Comparison of ENCODE assay signal across 13 cellular contexts in the genomic region with DNA sequence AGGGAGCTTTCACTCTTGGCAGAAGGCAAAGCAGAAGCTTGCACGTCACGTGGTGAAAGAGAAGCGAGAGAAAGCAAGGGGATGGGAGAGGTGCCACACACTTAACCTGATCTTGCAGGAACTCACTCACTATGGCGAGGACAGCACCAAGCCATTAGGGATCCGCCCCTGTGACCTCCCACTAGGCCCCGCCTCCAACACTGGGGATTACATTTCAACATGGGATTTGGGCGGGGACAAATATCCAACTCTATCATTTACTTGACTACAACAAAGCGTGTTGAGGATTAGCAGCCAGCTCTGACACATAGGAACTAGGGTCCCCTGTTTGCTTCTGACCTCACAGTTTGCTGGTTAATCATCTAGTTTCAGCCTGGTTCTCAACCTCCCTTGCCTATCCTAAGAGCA. TPM values are rescaled to one million over a fixed set of nuclear protein-coding genes. Genes with fewer than 3 reads are reported as not detected.
DNase-seq lines count a peak whose midpoint lies in the region; ATAC-seq, FAIRE-seq and TF ChIP-seq lines count a peak whose summit lies in the region.
"Had no signal": no experiment of that assay in that cellular context is flagged by ENCODE, and none has a peak within 500 bp of the region (broad histone marks: within the 10 kb centered on the region; RNA-seq: fewer than 3 reads in every experiment).

No MANE protein-coding gene starts in this region.

- peak overlapping the region; percentile 88 for H3K4me3 Mint-ChIP-seq in CD4-positive, alpha-beta T cell
- peak overlapping the region; percentile 70 for H3K4me3 Mint-ChIP-seq in activated naive CD4-positive, alpha-beta T cell treated with anti-CD3 and anti-CD28 coated beads, Interleukin-2, amount 10 ng/mL, durations not matched to agents 7 days and 5 days

- no peak for TF ChIP-seq CTCF in CD4-positive, alpha-beta T cell (IDR thresholded peaks at IDR 0.05)

- H3K27ac ChIP-seq in CD4-positive, alpha-beta T cell (ENCODE audit: low read depth, low read length), result peak overlapping the region; percentile 91
- peak overlapping the region in 1 of 2 donors; percentile 22 for H3K27ac ChIP-seq in small intestine (ENCODE audit: low read depth in 1 of 2, low read length in 1 of 2)
- H3K27ac ChIP-seq: VCaP had no signal

- 88 to 96% (median 88%) methylated on average over 8 of the region's 8 CpGs for WGBS in small intestine, 3 donors

- H3K4me1 ChIP-seq in small intestine (ENCODE audit: control insufficient read depth in 2 of 2, insufficient read depth in 1 of 2, low read depth in 1 of 2, low read length in 1 of 2), result peaks cover 0 to 4% of the 10 kb centered on the region in 2 donors

- intact Hi-C loops in CD4-positive, alpha-beta T cell (cut with DNase I, micrococcal nuclease), result loop anchor here (2.0 to 10.0 kb wide), 8 partner anchors 14 to 178 kb away; partner anchors contain the start of genes LBH (in 1 of the 2) and LCLAT1 (in 1 of the 2)

- H3K36me3 ChIP-seq in small intestine (ENCODE audit: control insufficient read depth in 2 of 2, insufficient read depth in 2 of 2, low read length in 2 of 2), result no peaks in the 10 kb centered on the region

- H3K27me3 Mint-ChIP-seq in CD4-positive, alpha-beta T cell, result no peaks in the 10 kb centered on the region
- peaks cover 8% of the 10 kb centered on the region for H3K27me3 Mint-ChIP-seq in activated naive CD4-positive, alpha-beta T cell treated with anti-CD3 and anti-CD28 coated beads, Interleukin-2, amount 10 ng/mL, durations not matched to agents 7 days and 5 days

- H3K36me3 Mint-ChIP-seq in CD4-positive, alpha-beta T cell (ENCODE audit: low read depth), result peaks cover 14% of the 10 kb centered on the region
- peaks cover 22% of the 10 kb centered on the region for H3K36me3 Mint-ChIP-seq in activated naive CD4-positive, alpha-beta T cell treated with anti-CD3 and anti-CD28 coated beads, Interleukin-2, amount 10 ng/mL, durations not matched to agents 7 days and 5 days

- H3K27ac Mint-ChIP-seq in CD4-positive, alpha-beta T cell, result peak overlapping the region; percentile 95
- H3K27ac Mint-ChIP-seq in activated naive CD4-positive, alpha-beta T cell treated with anti-CD3 and anti-CD28 coated beads, Interleukin-2, amount 10 ng/mL, durations not matched to agents 7 days and 5 days, result peak overlapping the region; percentile 95

- no peak overlapping the region for H3K4me3 ChIP-seq in small intestine (ENCODE audit: low read depth in 1 of 2, low read length in 2 of 2)
- H3K4me3 ChIP-seq: lung had no signal

- CTCF ChIA-PET in CD4-positive, alpha-beta T cell (lab: Charles Lee), result interaction anchor here (0.8 to 3.9 kb wide), 7 partner anchors 9 to 444 kb away, joined by 3 to 23 read pairs (median 5); partner anchors contain the start of genes LCLAT1 and YPEL5
- CTCF ChIA-PET in activated naive CD4-positive, alpha-beta T cell treated with anti-CD3 and anti-CD28 coated beads, Interleukin-2, amount 10 ng/mL, durations not matched to agents 7 days and 5 days (lab: Charles Lee), result interaction anchor here (1.0 to 1.6 kb wide), 6 partner anchors 12 to 59 kb away, joined by 4 to 6 read pairs (median 4); no protein-coding TSS in a partner anchor

- ATAC-seq in CD4-positive, alpha-beta T cell (ENCODE audit: poor library complexity), result peak; percentile 14
- ATAC-seq in HG02642 (IDR thresholded peaks at IDR 0.05; ENCODE audit: poor library complexity, unreplicated experiment), result no peak
- no peak for ATAC-seq in HG02588 (IDR thresholded peaks at IDR 0.05; ENCODE audit: unreplicated experiment)

- H3K27me3 ChIP-seq in CD4-positive, alpha-beta T cell (ENCODE audit: control insufficient read depth, insufficient read depth, low read length), result no peaks in the 10 kb centered on the region
- H3K27me3 ChIP-seq in small intestine (ENCODE audit: control insufficient read depth in 2 of 2, insufficient read depth in 2 of 2, low read length in 2 of 2), result no peaks in the 10 kb centered on the region

- POLR2A ChIA-PET in CD4-positive, alpha-beta T cell (lab: Charles Lee), result interaction anchor here (0.8 to 17.7 kb wide), 16 partner anchors 11 to 387 kb away, joined by 3 to 373 read pairs (median 6); partner anchors contain the start of genes LBH and YPEL5

- peaks cover 86% of the 10 kb centered on the region for H3K4me1 Mint-ChIP-seq in CD4-positive, alpha-beta T cell (ENCODE audit: low read depth)
- peaks cover 66% of the 10 kb centered on the region for H3K4me1 Mint-ChIP-seq in activated naive CD4-positive, alpha-beta T cell treated with anti-CD3 and anti-CD28 coated beads, Interleukin-2, amount 10 ng/mL, durations not matched to agents 7 days and 5 days

- H3K9me3 ChIP-seq in CD4-positive, alpha-beta T cell (ENCODE audit: control insufficient read depth, low read length), result no peaks in the 10 kb centered on the region
- H3K9me3 ChIP-seq in small intestine (ENCODE audit: control insufficient read depth, low read depth), result no peaks in the 10 kb centered on the region

- H3K9me3 Mint-ChIP-seq in CD4-positive, alpha-beta T cell, result no peaks in the 10 kb centered on the region
- peaks cover 10% of the 10 kb centered on the region for H3K9me3 Mint-ChIP-seq in activated naive CD4-positive, alpha-beta T cell treated with anti-CD3 and anti-CD28 coated beads, Interleukin-2, amount 10 ng/mL, durations not matched to agents 7 days and 5 days

- DNase-seq in CD4-positive, alpha-beta T cell, result peak in 4 of 10 experiments; percentile 16 to 39 (median 17)
- DNase-seq in T-helper 22 cell (ENCODE audit: low read depth), result peak; percentile 25
- peak; percentile 57 for DNase-seq in activated naive CD4-positive, alpha-beta T cell treated with anti-CD3 and anti-CD28 coated beads, Interleukin-2, amount 10 ng/mL, durations not matched to agents 7 days and 5 days
- DNase-seq in small intestine, result peak; percentile 21
- DNase-seq in NCI-H1092 treated with DMSO at 0.1 percent for 48 hours (lab: John Stamatoyannopoulos, UW), result no peak
- no peak for DNase-seq in cerebellum (ENCODE audit: low spot score)
- DNase-seq: caudate nucleus, foreskin melanocyte, NCI-H1048 had no signal

- FAIRE-seq in small intestine (lab: Jason Lieb, UNC), result no peak

RNA-seq across cellular contexts. Expression of gene LBH, which starts 35.8 kb away (rescaled TPM):
- total RNA-seq in CD4-positive, alpha-beta T cell, result 100 to 1,000 TPM; 131 to 135 TPM
- 10 to 100 TPM in 2 of 3 donors, 1 to 10 TPM in 1; 3.8 to 17.6 (median 12.2) TPM for polyA plus RNA-seq in small intestine
- 71.4 TPM for total RNA-seq in cerebellum

Comparison
In these comparisons a context has a peak if more than half of its experiments do, and no peak if none do; other contexts are left out.
1. DNase-seq: peak in T-helper 22 cell (single experiment), activated naive CD4-positive, alpha-beta T cell treated with anti-CD3 and anti-CD28 coated beads, Interleukin-2, amount 10 ng/mL, durations not matched to agents 7 days and 5 days (single experiment) and small intestine (single experiment); none in NCI-H1092 treated with DMSO at 0.1 percent for 48 hours (single experiment) and cerebellum (single experiment).